Comparison of ENCODE assay signal across 22 cellular contexts in genomic region chrX:10135561-10136399, GRCh38.
"Had no signal": no experiment of that assay in that cellular context is flagged by ENCODE, and none has a peak within 500 bp of the region (broad histone marks: within the 10 kb centered on the region; RNA-seq: fewer than 3 reads in every experiment).

No MANE protein-coding gene starts in this region.

- H3K9me3 Mint-ChIP-seq: immature natural killer cell, naive B cell, type B pancreatic cell had no signal

- H3K4me3 ChIP-seq: colonic mucosa, esophagus squamous epithelium, left ventricle myocardium inferior, lung, right atrium auricular region, sigmoid colon, skin epidermis, stomach, thoracic aorta had no signal

- DNase-seq: colonic mucosa; dermis blood vessel endothelial cell; esophagus squamous epithelium; foreskin fibroblast; immature natural killer cell; left cardiac atrium; left ventricle myocardium inferior; mesenchymal stem cell; midbrain; naive B cell; stimulated activated CD4-positive, alpha-beta T cell treated with anti-CD3 and anti-CD28 coated beads, Interleukin-2, amount 100 ng/mL, for 24 hours; stimulated activated CD4-positive, alpha-beta T cell treated with anti-CD3 and anti-CD28 coated beads, Interleukin-4, amount 100 ng/mL, for 4 hours; stimulated activated naive CD4-positive, alpha-beta T cell; stomach; substantia nigra had no signal

- H3K27me3 Mint-ChIP-seq: naive B cell, type B pancreatic cell had no signal

- H3K4me1 Mint-ChIP-seq: immature natural killer cell had no signal

- H3K27me3 ChIP-seq: colonic mucosa, esophagus squamous epithelium, right atrium auricular region, stomach had no signal

- H3K36me3 ChIP-seq: colonic mucosa had no signal

- H3K27ac Mint-ChIP-seq: nephron, type B pancreatic cell had no signal

- H3K4me3 Mint-ChIP-seq: immature natural killer cell, naive B cell, nephron, type B pancreatic cell had no signal

- H3K27ac ChIP-seq: colonic mucosa, esophagus squamous epithelium, left ventricle myocardium inferior, right atrium auricular region, sigmoid colon, skin epidermis, stomach, thoracic aorta had no signal

- ATAC-seq: left cardiac atrium had no signal
